ENCODE assay signal across 16 cellular contexts in genomic region chr13:54029720-54030119, GRCh38.
DNase-seq lines count a peak whose midpoint lies in the region; ATAC-seq lines count a peak whose summit lies in the region.
"Had no signal": no experiment of that assay in that cellular context is flagged by ENCODE, and none has a peak within 500 bp of the region (broad histone marks: within the 10 kb centered on the region; RNA-seq: fewer than 3 reads in every experiment).

No MANE protein-coding gene starts in this region.

- no peaks in the 10 kb centered on the region for H3K79me1 ChIP-seq in trophoblast cell (ENCODE audit: low read length)

- H3K9me3 ChIP-seq in HUES64 (ENCODE audit: insufficient read depth, low read depth, low read length) (peaks cover 23% of the 10 kb centered on the region), trophoblast cell (ENCODE audit: insufficient read depth, low read depth, low read length) (peaks cover 3% of the 10 kb centered on the region)
- H3K9me3 ChIP-seq: ovary had no signal

- H3K9ac ChIP-seq in HUES64 (ENCODE audit: low read depth, low read length) (peak overlapping the region; percentile 9; the same call in 1 of the 2 replicates), trophoblast cell (ENCODE audit: low read length) (no peak overlapping the region)

- no peak overlapping the region for H2BK12ac ChIP-seq in trophoblast cell (ENCODE audit: low read length)

- H3K36me3 ChIP-seq in HUES64 (ENCODE audit: insufficient read depth, low read length) (no peaks in the 10 kb centered on the region), trophoblast cell (ENCODE audit: control insufficient read depth in 1 of 2, insufficient read depth in 2 of 2, low read length in 2 of 2) (no peaks in the 10 kb centered on the region)
- H3K36me3 ChIP-seq: ovary, spleen had no signal

- DNase-seq in SIG-M5 (lab: John Stamatoyannopoulos, UW) (peak; percentile 88), trophoblast cell (no peak), EL (no peak)
- DNase-seq: activated CD8-positive, alpha-beta T cell treated with anti-CD3 and anti-CD28 coated beads for 36 hours; activated gamma-delta T cell; CD8-positive, alpha-beta T cell; effector CD4-positive, alpha-beta T cell; NCI-H226; ovary; spleen had no signal

- H3K27ac ChIP-seq in HUES64 (ENCODE audit: low read depth, low read length) (peak overlapping the region; percentile 7; the same call in 1 of the 2 replicates), trophoblast cell (ENCODE audit: low read depth, low read length) (peak overlapping the region; percentile 81)
- H3K27ac ChIP-seq: ovary, RWPE1, spleen had no signal

- no peak overlapping the region for H4K12ac ChIP-seq in trophoblast cell (ENCODE audit: low read depth, low read length)

- peak overlapping the region; percentile 31 for H2BK120ac ChIP-seq in trophoblast cell (ENCODE audit: insufficient read depth, low read length, poor library complexity)

- H4K91ac ChIP-seq in trophoblast cell (ENCODE audit: low read depth, low read length): no peak overlapping the region

- H3K4me2 ChIP-seq in trophoblast cell (ENCODE audit: low read length): no peak overlapping the region

- H3K4me3 ChIP-seq in HUES64 (ENCODE audit: low read length) (no peak overlapping the region), trophoblast cell (ENCODE audit: low read depth, low read length) (no peak overlapping the region)
- H3K4me3 ChIP-seq: body of pancreas, ovary, spleen had no signal

- no peak overlapping the region for H3K14ac ChIP-seq in trophoblast cell (ENCODE audit: low read length)

- ATAC-seq in GM19328 (IDR thresholded peaks at IDR 0.05; ENCODE audit: unreplicated experiment) (peak; percentile 7), HG02970 (IDR thresholded peaks at IDR 0.05; ENCODE audit: low FRiP score, unreplicated experiment) (no peak), GM21737 (IDR thresholded peaks at IDR 0.05; ENCODE audit: unreplicated experiment) (no peak)
- ATAC-seq: activated CD8-positive, alpha-beta T cell treated with anti-CD3 and anti-CD28 coated beads for 36 hours; body of pancreas; CD8-positive, alpha-beta T cell had no signal

- no peak overlapping the region for H4K8ac ChIP-seq in trophoblast cell (ENCODE audit: low read depth, low read length)

- peaks cover 12% of the 10 kb centered on the region; the same call in 1 of the 2 replicates for H3K4me1 ChIP-seq in HUES64 (ENCODE audit: insufficient read depth, low read length)
- H3K4me1 ChIP-seq in trophoblast cell (ENCODE audit: control insufficient read depth in 1 of 2, insufficient read depth in 2 of 2, low read length in 2 of 2): no peaks in the 10 kb centered on the region
- H3K4me1 ChIP-seq: body of pancreas, spleen had no signal

- H2AFZ ChIP-seq in trophoblast cell (ENCODE audit: insufficient read depth, low read length, poor library complexity): no peak overlapping the region

- no peak overlapping the region for H2AK5ac ChIP-seq in trophoblast cell (ENCODE audit: low read length)

- no peak overlapping the region for H3K23ac ChIP-seq in trophoblast cell (ENCODE audit: low read length)

- H3K4ac ChIP-seq in trophoblast cell (ENCODE audit: low read depth, low read length): no peak overlapping the region

- 80% methylated on average over 4 of the region's 4 CpGs for WGBS in HUES64
- WGBS in trophoblast cell (ENCODE audit: extremely low coverage, insufficient coverage, insufficient read length): no CpG with 5 or more reads among the region's 4 CpGs

- no peak overlapping the region for H3K18ac ChIP-seq in trophoblast cell (ENCODE audit: low read length)

- H2BK5ac ChIP-seq in trophoblast cell (ENCODE audit: low read depth, low read length, poor library complexity): peak overlapping the region; percentile 61

- H3K79me2 ChIP-seq in trophoblast cell (ENCODE audit: control insufficient read depth, insufficient read depth, low read length, poor library complexity): no peaks in the 10 kb centered on the region

- H3K27me3 ChIP-seq in HUES64 (ENCODE audit: insufficient read depth, low read length) (no peaks in the 10 kb centered on the region), trophoblast cell (ENCODE audit: insufficient read depth, low read length) (no peaks in the 10 kb centered on the region)
- H3K27me3 ChIP-seq: body of pancreas, ovary, spleen had no signal
